Comparison of ENCODE assay signal across 8 cellular contexts in genomic region chr22:50622723-50623327, GRCh38. TPM values are rescaled to one million over a fixed set of nuclear protein-coding genes. Genes with fewer than 3 reads are reported as not detected.
DNase-seq lines count a peak whose midpoint lies in the region; ATAC-seq and TF ChIP-seq lines count a peak whose summit lies in the region.

No MANE protein-coding gene starts in this region.

- H3K9me3 Mint-ChIP-seq in memory B cell = no peaks in the 10 kb centered on the region

- peak; percentile 92 for DNase-seq in COR-L47 (lab: John Stamatoyannopoulos, UW)
- DNase-seq in MM.1S = peak; percentile 83
- DNase-seq in T-helper 17 cell = no peak
- no peak for DNase-seq in memory B cell (ENCODE audit: low spot score in 2 of 2)
- DNase-seq in HUDEP-2 (lab: John Stamatoyannopoulos, UW; ENCODE audit: unreplicated experiment in 76 of 76) = no peak
- no peak for DNase-seq in amygdala (lab: John Stamatoyannopoulos, UW)
- no peak for DNase-seq in activated gamma-delta T cell (lab: John Stamatoyannopoulos, UW)

- peaks cover 14% of the 10 kb centered on the region for H3K79me2 ChIP-seq in MM.1S (ENCODE audit: low read length)

- peak overlapping the region; percentile 96; the same call in 1 of the 2 replicates for H3K4me2 ChIP-seq in MM.1S (ENCODE audit: low read depth, low read length)

- H4K20me1 ChIP-seq in MM.1S (ENCODE audit: insufficient read depth, low read length) = no peaks in the 10 kb centered on the region

- peak overlapping the region; percentile 71; the same call in 1 of the 2 replicates for H3K27ac ChIP-seq in MM.1S (ENCODE audit: low read length)

- TF ChIP-seq CTCF in MM.1S (IDR thresholded peaks at IDR 0.05; ENCODE audit: low read length) = peak; percentile 14; the same call in 1 of the 2 replicates

- H3K27ac Mint-ChIP-seq in T-helper 17 cell (peak overlapping the region; percentile 99), memory B cell (peak overlapping the region; percentile 98)

- H3K36me3 Mint-ChIP-seq in T-helper 17 cell (ENCODE audit: low read depth) (no peaks in the 10 kb centered on the region), memory B cell (peaks cover 2% of the 10 kb centered on the region)

- H3K36me3 ChIP-seq in MM.1S (replicated peaks; ENCODE audit: insufficient read depth, low read length) = no peaks in the 10 kb centered on the region

- H3K9me3 ChIP-seq in MM.1S (replicated peaks; ENCODE audit: insufficient read depth, low read length) (no peaks in the 10 kb centered on the region), T-helper 17 cell (ENCODE audit: control insufficient read depth, low read length, poor library complexity, severe bottlenecking) (no peaks in the 10 kb centered on the region)

- H3K4me3 ChIP-seq in MM.1S (ENCODE audit: low read length) = peak overlapping the region; percentile 11; the same call in 1 of the 2 replicates

- peak overlapping the region; percentile 91 for H3K4me3 Mint-ChIP-seq in T-helper 17 cell
- no peak overlapping the region for H3K4me3 Mint-ChIP-seq in memory B cell

- no peaks in the 10 kb centered on the region for H3K9me2 ChIP-seq in MM.1S (replicated peaks; ENCODE audit: insufficient read depth, low read length)

- ATAC-seq in T-helper 17 cell (no peak), memory B cell (ENCODE audit: low read depth) (no peak), HG03039 (IDR thresholded peaks at IDR 0.05; ENCODE audit: unreplicated experiment) (no peak)

- peaks cover 25% of the 10 kb centered on the region for H3K4me1 Mint-ChIP-seq in T-helper 17 cell
- peaks cover 24% of the 10 kb centered on the region for H3K4me1 Mint-ChIP-seq in memory B cell

- H2AFZ ChIP-seq in MM.1S (ENCODE audit: low read length) = peak overlapping the region; percentile 10; the same call in 1 of the 2 replicates

- H3K27me3 Mint-ChIP-seq in T-helper 17 cell (no peaks in the 10 kb centered on the region), memory B cell (no peaks in the 10 kb centered on the region)

- H3F3A ChIP-seq in MM.1S (ENCODE audit: insufficient read depth, low read length) = peaks cover 18% of the 10 kb centered on the region

- no peaks in the 10 kb centered on the region for H3K27me3 ChIP-seq in MM.1S (replicated peaks; ENCODE audit: insufficient read depth, low read length)

- H3K9ac ChIP-seq in MM.1S (ENCODE audit: low read length) = peak overlapping the region; percentile 37; the same call in 1 of the 2 replicates

- H3K4me1 ChIP-seq in MM.1S (ENCODE audit: low read length) = peaks cover 29% of the 10 kb centered on the region

RNA-seq across cellular contexts. Expression of gene ARSA, which starts 5.1 kb away (rescaled TPM):
- 10 to 100 TPM; 59.4 to 64.0 TPM for total RNA-seq in T-helper 17 cell

RNA-seq across cellular contexts. Expression of gene MAPK8IP2, which starts 22.2 kb away (rescaled TPM):
- under 1 TPM; 0.08 to 0.17 TPM for total RNA-seq in T-helper 17 cell

RNA-seq across cellular contexts. Expression of gene CHKB, which starts 40.2 kb away (rescaled TPM):
- 100 to 1,000 TPM; 133 to 181 TPM for total RNA-seq in T-helper 17 cell

RNA-seq across cellular contexts. Expression of gene CPT1B, which starts 44.6 kb away (rescaled TPM):
- 10 to 100 TPM; 40.0 to 59.5 TPM for total RNA-seq in T-helper 17 cell

RNA-seq across cellular contexts. Expression of gene SHANK3, which starts 49.8 kb away (rescaled TPM):
- under 1 TPM in 1 of 2 donors, not detected in 1; 0.07 TPM for total RNA-seq in T-helper 17 cell

Comparison
In these comparisons a context has a peak if more than half of its experiments do, and no peak if none do; other contexts are left out.
1. DNase-seq: peak in COR-L47 (single experiment) and MM.1S (single experiment); none in T-helper 17 cell (0 of 3), memory B cell (0 of 2), HUDEP-2 (0 of 76), amygdala (0 of 56) and activated gamma-delta T cell (single experiment).